In genomic region chr2:131156452-131157149, GRCh38 we compare ENCODE assay signal across 13 cellular contexts. TPM values are rescaled to one million over a fixed set of nuclear protein-coding genes. Genes with fewer than 3 reads are reported as not detected.
DNase-seq lines count a peak whose midpoint lies in the region; ATAC-seq and TF ChIP-seq lines count a peak whose summit lies in the region.
"Had no signal": no experiment of that assay in that cellular context is flagged by ENCODE, and none has a peak within 500 bp of the region (broad histone marks: within the 10 kb centered on the region; RNA-seq: fewer than 3 reads in every experiment).

No MANE protein-coding gene starts in this region.

- no peak overlapping the region for H3K4me2 ChIP-seq in H9 (ENCODE audit: insufficient read depth, insufficient read length, low read length)

- H3K4ac ChIP-seq in H9 (ENCODE audit: low read depth, low read length): no peak overlapping the region

- no peak overlapping the region for H3K14ac ChIP-seq in H9 (ENCODE audit: insufficient read depth, low read length)

- no peak overlapping the region for H2BK120ac ChIP-seq in H9 (ENCODE audit: low read depth, low read length, poor library complexity, severe bottlenecking)

- H3K27ac ChIP-seq in H9 (ENCODE audit: insufficient read length, low read depth, low read length): no peak overlapping the region
- H3K27ac ChIP-seq: VCaP had no signal

- H3K4me1 Mint-ChIP-seq in H9 (peaks cover 17 to 21% of the 10 kb centered on the region in 2 experiments), T-helper 17 cell (peaks cover 16% of the 10 kb centered on the region), memory B cell (peaks cover 10% of the 10 kb centered on the region)

- H3K9ac ChIP-seq in H9 (ENCODE audit: extremely low read depth, insufficient read length, low read length): no peak overlapping the region

- H4K91ac ChIP-seq in H9 (ENCODE audit: insufficient read length, low read depth, low read length): no peak overlapping the region

- no peaks in the 10 kb centered on the region for H3K27me3 ChIP-seq in H9 (ENCODE audit: insufficient read depth, low read length)

- no peak overlapping the region for H2BK5ac ChIP-seq in H9 (ENCODE audit: insufficient read length, low read length)

- no peaks in the 10 kb centered on the region for H3K36me3 Mint-ChIP-seq in H9 (ENCODE audit: insufficient read depth in 1 of 3, low read depth in 3 of 3)
- no peaks in the 10 kb centered on the region for H3K36me3 Mint-ChIP-seq in T-helper 17 cell (ENCODE audit: low read depth)
- H3K36me3 Mint-ChIP-seq in memory B cell: no peaks in the 10 kb centered on the region

- H3K23me2 ChIP-seq in H9 (ENCODE audit: insufficient read length, low read depth, low read length, poor library complexity, severe bottlenecking): no peaks in the 10 kb centered on the region

- H2BK15ac ChIP-seq in H9 (ENCODE audit: low read depth, low read length): no peak overlapping the region

- H3K4me3 Mint-ChIP-seq in H9 (no peak overlapping the region), T-helper 17 cell (peak overlapping the region; percentile 80), memory B cell (peak overlapping the region; percentile 32)

- peak; percentile 34; the same call in 2 of the 3 replicates for TF ChIP-seq CTCF in H9 (conservative IDR thresholded peaks at IDR 0.05)

- no peak overlapping the region for H2BK20ac ChIP-seq in H9 (ENCODE audit: low read depth, low read length, poor library complexity, severe bottlenecking)

- H3K18ac ChIP-seq in H9 (ENCODE audit: insufficient read length, low read depth, low read length): no peak overlapping the region

- H3K56ac ChIP-seq in H9 (ENCODE audit: insufficient read length, low read depth, low read length): no peak overlapping the region

- H3K9me3 ChIP-seq in H9 (ENCODE audit: control insufficient read depth, low read depth, low read length) (no peaks in the 10 kb centered on the region), T-helper 17 cell (ENCODE audit: control insufficient read depth, low read length, poor library complexity, severe bottlenecking) (no peaks in the 10 kb centered on the region)

- H2AFZ ChIP-seq in H9 (ENCODE audit: low read length): no peak overlapping the region

- H3K27ac Mint-ChIP-seq in H9: no peak overlapping the region
- H3K27ac Mint-ChIP-seq in T-helper 17 cell: peak overlapping the region; percentile 37
- H3K27ac Mint-ChIP-seq in memory B cell: no peak overlapping the region

- H3K23ac ChIP-seq in H9 (ENCODE audit: insufficient read length, low read depth, low read length): no peak overlapping the region

- ATAC-seq in T-helper 17 cell (no peak), memory B cell (ENCODE audit: low read depth) (peak; percentile 45), HG03457 (IDR thresholded peaks at IDR 0.05; ENCODE audit: unreplicated experiment) (no peak)

- H4K5ac ChIP-seq in H9 (ENCODE audit: insufficient read length, low read depth, low read length): no peak overlapping the region

- no peaks in the 10 kb centered on the region for H3K79me2 ChIP-seq in H9 (ENCODE audit: insufficient read depth, low read length)

- H3K27me3 Mint-ChIP-seq in H9 (ENCODE audit: low read depth) (no peaks in the 10 kb centered on the region), T-helper 17 cell (no peaks in the 10 kb centered on the region), memory B cell (no peaks in the 10 kb centered on the region)

- H2AK5ac ChIP-seq in H9 (ENCODE audit: insufficient read length, low read length): no peak overlapping the region

- H3K79me1 ChIP-seq in H9 (ENCODE audit: insufficient read depth, low read depth, low read length, poor library complexity, severe bottlenecking): no peaks in the 10 kb centered on the region

- H3K9me3 Mint-ChIP-seq in H9 (no peaks in the 10 kb centered on the region; a peak in 1 of 5 replicates), memory B cell (no peaks in the 10 kb centered on the region)

- no peaks in the 10 kb centered on the region for H4K20me1 ChIP-seq in H9 (ENCODE audit: control insufficient read depth, insufficient read depth, insufficient read length)

- peak; percentile 19 for DNase-seq in NCI-H146 (lab: John Stamatoyannopoulos, UW)
- no peak for DNase-seq in NCI-H146 treated with DMSO at 0.1 percent for 48 hours (lab: John Stamatoyannopoulos, UW; ENCODE audit: unreplicated experiment)
- no peak for DNase-seq in H9
- no peak for DNase-seq in T-helper 17 cell
- DNase-seq in memory B cell (ENCODE audit: low spot score in 2 of 2): no peak
- DNase-seq in UCSD-AML1 (lab: John Stamatoyannopoulos, UW; ENCODE audit: unreplicated experiment): no peak
- DNase-seq in amniotic stem cell (lab: John Stamatoyannopoulos, UW): no peak
- DNase-seq: NCI-H446, occipital lobe had no signal

- H3T11ph ChIP-seq in H9 (ENCODE audit: low read length): no peak overlapping the region

- no peak overlapping the region for H4K8ac ChIP-seq in H9 (replicated peaks; ENCODE audit: insufficient read length, low read depth, low read length)

- no peaks in the 10 kb centered on the region for H3K4me1 ChIP-seq in H9 (ENCODE audit: insufficient read depth, low read length)

- no peak overlapping the region for H2BK12ac ChIP-seq in H9 (ENCODE audit: insufficient read length, low read depth, low read length)

- WGBS in H9 (ENCODE audit: extremely low coverage, insufficient read length, low lambda C conversion rate): no CpG with 5 or more reads among the region's 12 CpGs

RNA-seq across cellular contexts. Expression of gene PLEKHB2, which starts 51.5 kb away (rescaled TPM):
- total RNA-seq in H9 (2021): 55.9 TPM in 2 replicates
- 10 to 100 TPM; 68.1 to 72.6 TPM for total RNA-seq in T-helper 17 cell

RNA-seq across cellular contexts. Expression of gene POTEE, which starts 52.7 kb away (rescaled TPM):
- 1.1 and 1.2 TPM in 2 replicates for total RNA-seq in H9 (2021)
- under 1 TPM in 1 of 2 donors, not detected in 1; 0.34 TPM for total RNA-seq in T-helper 17 cell
- total RNA-seq: A172, cardiac septum had no signal

Comparison
In these comparisons a context has a peak if more than half of its experiments do, and no peak if none do; other contexts are left out.
1. H3K4me3 Mint-ChIP-seq: peak in T-helper 17 cell (single experiment) and memory B cell (single experiment); none in H9 (0 of 2).